14 cellular contexts compared by ENCODE assay signal in genomic region chr5:165622864-165623536, GRCh38.
DNase-seq lines count a peak whose midpoint lies in the region; ATAC-seq and TF ChIP-seq lines count a peak whose summit lies in the region.
"Had no signal": no experiment of that assay in that cellular context is flagged by ENCODE, and none has a peak within 500 bp of the region (broad histone marks: within the 10 kb centered on the region; RNA-seq: fewer than 3 reads in every experiment).

No MANE protein-coding gene starts in this region.

- no TSS peak for BruUV-seq in PC-9 (replicated peaks; lab: Mats Ljungman, UMichigan)

- H4K20me1 ChIP-seq in BLaER1 (no peaks in the 10 kb centered on the region), PC-9 (ENCODE audit: insufficient read depth) (no peaks in the 10 kb centered on the region)

- POLR2A ChIA-PET in PC-9 (lab: Charles Lee; ENCODE audit: unreplicated experiment), result no interaction called here

- peak overlapping the region; percentile 66 for H2AFZ ChIP-seq in PC-9

- H3K9me3 ChIP-seq in BLaER1, result no peaks in the 10 kb centered on the region; the same call in 1 of the 2 replicates
- H3K9me3 ChIP-seq in PC-9 (ENCODE audit: insufficient read depth, low read depth), result no peaks in the 10 kb centered on the region
- H3K9me3 ChIP-seq: adrenal gland, psoas muscle had no signal

- H3K4me3 ChIP-seq in BLaER1 (no peak overlapping the region), PC-9 (peak overlapping the region; percentile 48; the same call in 1 of the 2 replicates), fibroblast of villous mesenchyme (ENCODE audit: low read depth, low read length) (peak overlapping the region; percentile 24)
- H3K4me3 ChIP-seq: psoas muscle had no signal

- H3K9me2 ChIP-seq in PC-9 (ENCODE audit: insufficient read depth), result no peaks in the 10 kb centered on the region

- peak; percentile 65 for ATAC-seq in HG02885 (IDR thresholded peaks at IDR 0.05; ENCODE audit: poor library complexity, unreplicated experiment)
- ATAC-seq: psoas muscle had no signal

- H3K79me2 ChIP-seq in PC-9 (ENCODE audit: low read depth), result no peaks in the 10 kb centered on the region

- H3K36me3 ChIP-seq in BLaER1 (no peaks in the 10 kb centered on the region), PC-9 (ENCODE audit: low read depth) (no peaks in the 10 kb centered on the region)
- H3K36me3 ChIP-seq: adrenal gland had no signal

- TF ChIP-seq CTCF in PC-9 (conservative IDR thresholded peaks at IDR 0.05) (no peak), fibroblast of villous mesenchyme (IDR thresholded peaks at IDR 0.05; ENCODE audit: insufficient read depth, low read depth, low read length) (no peak)

- H3K9ac ChIP-seq in BLaER1, result no peak overlapping the region

- no peaks in the 10 kb centered on the region for H3K27me3 ChIP-seq in BLaER1
- no peaks in the 10 kb centered on the region for H3K27me3 ChIP-seq in PC-9 (ENCODE audit: insufficient read depth, low read depth)
- H3K27me3 ChIP-seq: adrenal gland had no signal

- DNase-seq in PC-9 (no peak), fibroblast of villous mesenchyme (ENCODE audit: low read depth) (peak; percentile 3), globus pallidus (ENCODE audit: low spot score) (no peak), NCI-H748 treated with DMSO at 0.1 percent for 48 hours (lab: John Stamatoyannopoulos, UW) (no peak), SKM-1 treated with dmso at 0.1 percent for 144 hours (lab: John Stamatoyannopoulos, UW; ENCODE audit: unreplicated experiment) (no peak), T-helper 9 cell (no peak)
- DNase-seq: activated CD4-positive, alpha-beta T cell treated with anti-CD3 and anti-CD28 coated beads for 4 hours; activated T-cell treated with anti-CD3 and anti-CD28 coated beads, Interleukin-2, amount 50 U/mL, for 1 hour; adrenal gland; NCI-H1048; NCI-H2227 treated with DMSO at 0.1 percent for 48 hours; psoas muscle had no signal

- CTCF ChIA-PET in PC-9 (lab: Charles Lee), result no interaction called here

- no peaks in the 10 kb centered on the region for H3F3A ChIP-seq in PC-9 (ENCODE audit: insufficient read depth, low read depth)

- H3K4me1 ChIP-seq in BLaER1 (peaks cover 9% of the 10 kb centered on the region), PC-9 (replicated peaks; ENCODE audit: insufficient read depth) (no peaks in the 10 kb centered on the region)
- H3K4me1 ChIP-seq: adrenal gland, psoas muscle had no signal

- peak overlapping the region; percentile 31 for H3K4me2 ChIP-seq in BLaER1
- H3K4me2 ChIP-seq in PC-9, result peak overlapping the region; percentile 68

- intact Hi-C loops in PC-9 (cut with micrococcal nuclease; ENCODE audit: unreplicated experiment), result no loop called here

- H3K27ac ChIP-seq in BLaER1 (no peak overlapping the region), PC-9 (no peak overlapping the region)
- H3K27ac ChIP-seq: adrenal gland, psoas muscle had no signal
